Comparison of ENCODE assay signal across 1 cellular context in genomic region chr2:105563000-105563719, GRCh38.
TF ChIP-seq lines count a peak whose summit lies in the region.

No MANE protein-coding gene starts in this region.

TF ChIP-seq in H1, 55 proteins besides CTCF, POLR2A, EP300 and RAD21:
- no peak for TF ChIP-seq FOSL1 (IDR thresholded peaks at IDR 0.05; ENCODE audit: insufficient read depth, low read depth, low read length)
- no peak for TF ChIP-seq TBP (IDR thresholded peaks at IDR 0.05; ENCODE audit: low read depth, low read length)
- TF ChIP-seq NRF1 (IDR thresholded peaks at IDR 0.05; ENCODE audit: low read depth, low read length): no peak
- no peak for TF ChIP-seq JUN (IDR thresholded peaks at IDR 0.05; ENCODE audit: low read depth, low read length)
